Comparison of ENCODE assay signal across 8 cellular contexts in the genomic region with DNA sequence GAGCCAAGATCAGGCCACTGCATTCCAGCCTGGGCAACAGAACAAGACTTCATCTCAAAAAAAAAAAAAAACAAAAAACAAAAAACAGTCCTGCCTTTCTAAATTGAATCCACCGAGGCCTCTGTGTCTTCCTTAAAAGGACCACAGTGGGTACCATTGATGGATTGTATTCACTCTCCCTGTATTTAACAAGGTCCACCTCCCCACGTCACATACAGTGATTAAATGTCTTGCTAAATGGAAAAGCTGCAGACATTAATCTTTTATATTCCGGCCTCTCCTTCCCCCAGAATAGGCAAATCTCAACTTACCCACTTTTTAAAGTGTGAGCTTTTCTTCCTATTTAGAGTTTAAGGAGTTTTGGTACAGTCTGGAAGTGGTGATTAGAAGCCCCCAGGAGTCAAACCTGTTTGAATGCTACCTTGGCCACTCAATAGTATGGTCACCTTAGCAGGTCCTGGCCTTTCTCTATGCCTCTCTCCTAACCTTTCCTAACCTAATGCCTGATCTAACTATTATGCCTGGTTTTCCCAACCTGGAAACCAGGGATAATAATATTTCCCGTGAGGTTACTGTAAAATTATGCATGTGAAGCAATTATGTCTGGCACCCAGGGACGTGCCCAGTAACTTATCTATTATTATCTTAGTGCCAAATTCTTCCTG. TPM values are rescaled to one million over a fixed set of nuclear protein-coding genes. Genes with fewer than 3 reads are reported as not detected.
A peak's percentile ranks its signal among the peaks of the same experiment; 100 is the strongest.
DNase-seq lines count a peak whose midpoint lies in the region; ATAC-seq and TF ChIP-seq lines count a peak whose summit lies in the region.

No MANE protein-coding gene starts in this region.

- no peak overlapping the region for H3K18ac ChIP-seq in H9 (ENCODE audit: insufficient read length, low read depth, low read length)

- H3K36me3 ChIP-seq in heart right ventricle = peaks cover 0 to 19% (median 0%) of the 10 kb centered on the region in 9 donors
- peaks cover 0 to 2% of the 10 kb centered on the region in 2 donors for H3K36me3 ChIP-seq in mucosa of rectum (ENCODE audit: control insufficient read depth in 2 of 2, insufficient read depth in 2 of 2, low read length in 2 of 2)
- peaks cover 0 to 4% of the 10 kb centered on the region in 2 donors for H3K36me3 ChIP-seq in vagina

- H3K4me1 ChIP-seq in heart right ventricle = peaks cover 2 to 72% (median 65%) of the 10 kb centered on the region in 9 donors
- H3K4me1 ChIP-seq in mucosa of rectum (ENCODE audit: control insufficient read depth in 2 of 2, insufficient read depth in 2 of 2, low read length in 2 of 2) = peaks cover 28 to 41% of the 10 kb centered on the region in 2 donors
- H3K4me1 ChIP-seq in vagina = peaks cover 69% of the 10 kb centered on the region
- no peaks in the 10 kb centered on the region for H3K4me1 ChIP-seq in H9 (ENCODE audit: insufficient read depth, low read length)

- TF ChIP-seq CTCF in heart right ventricle (IDR thresholded peaks at IDR 0.05) = no peak
- TF ChIP-seq CTCF in MCF 10A (IDR thresholded peaks at IDR 0.05; ENCODE audit: unreplicated experiment) = no peak
- no peak for TF ChIP-seq CTCF in vagina (IDR thresholded peaks at IDR 0.05)
- no peak for TF ChIP-seq CTCF in H9 (conservative IDR thresholded peaks at IDR 0.05)

- H3K4me3 Mint-ChIP-seq in MCF 10A (ENCODE audit: unreplicated experiment) (peak overlapping the region; percentile 89), H9 (no peak overlapping the region; a peak in 1 of 5 replicates)

- H3K56ac ChIP-seq in H9 (ENCODE audit: insufficient read length, low read depth, low read length) = no peak overlapping the region

- no peak overlapping the region for H2AK5ac ChIP-seq in H9 (ENCODE audit: insufficient read length, low read length)

- no peak overlapping the region for H4K5ac ChIP-seq in H9 (ENCODE audit: insufficient read length, low read depth, low read length)

- CTCF ChIA-PET in MCF 10A (lab: Yijun Ruan, JAX) = interaction anchor here (0.7 to 1.8 kb wide), 11 partner anchors 8 to 338 kb away, joined by 3 to 6 read pairs (median 4); no protein-coding TSS in a partner anchor

- H3K23me2 ChIP-seq in H9 (ENCODE audit: insufficient read length, low read depth, low read length, poor library complexity, severe bottlenecking) = no peaks in the 10 kb centered on the region

- H3K4me1 Mint-ChIP-seq in MCF 10A (ENCODE audit: insufficient read depth, unreplicated experiment) (peaks cover 14% of the 10 kb centered on the region), H9 (peaks cover 39 to 41% of the 10 kb centered on the region in 2 experiments)

- H3K9me3 Mint-ChIP-seq in MCF 10A (ENCODE audit: unreplicated experiment) = no peaks in the 10 kb centered on the region
- H3K9me3 Mint-ChIP-seq in H9 = peaks cover 19 to 22% of the 10 kb centered on the region in 2 experiments

- no peak overlapping the region for H2BK12ac ChIP-seq in H9 (ENCODE audit: insufficient read length, low read depth, low read length)

- no peak for TF ChIP-seq POLR2A in vagina (IDR thresholded peaks at IDR 0.05)

- WGBS in heart right ventricle, 2 donors = 10 to 16% methylated on average over 5 of the region's 5 CpGs
- WGBS in H9 (ENCODE audit: extremely low coverage, insufficient read length, low lambda C conversion rate) = no CpG with 5 or more reads among the region's 5 CpGs

- H2BK20ac ChIP-seq in H9 (ENCODE audit: low read depth, low read length, poor library complexity, severe bottlenecking) = no peak overlapping the region

- no peak overlapping the region for H2BK15ac ChIP-seq in H9 (ENCODE audit: low read depth, low read length)

- peak overlapping the region; percentile 90 for H3K27ac Mint-ChIP-seq in MCF 10A (ENCODE audit: low read depth, unreplicated experiment)
- 0 out of 7 replicates have a peak overlapping the region, but pooled peaks of 1 of the 3 experiments have one; percentile 68 for H3K27ac Mint-ChIP-seq in H9

- POLR2A ChIA-PET in MCF 10A (lab: Yijun Ruan, JAX) = interaction anchor here (0.6 to 9.7 kb wide), 25 partner anchors 9 to 157 kb away, joined by 3 to 198 read pairs (median 6); a partner anchor contains a TSS

- ATAC-seq in heart right ventricle (no peak), left cardiac atrium (no peak), GM21786 (IDR thresholded peaks at IDR 0.05; ENCODE audit: unreplicated experiment) (no peak)

- no peak overlapping the region for H3K14ac ChIP-seq in H9 (ENCODE audit: insufficient read depth, low read length)

- no peak overlapping the region for H2BK120ac ChIP-seq in H9 (ENCODE audit: low read depth, low read length, poor library complexity, severe bottlenecking)

- no peak overlapping the region for H3K4me2 ChIP-seq in H9 (ENCODE audit: insufficient read depth, insufficient read length, low read length)

- H3K79me1 ChIP-seq in H9 (ENCODE audit: insufficient read depth, low read depth, low read length, poor library complexity, severe bottlenecking) = no peaks in the 10 kb centered on the region

- no peaks in the 10 kb centered on the region for H3K27me3 ChIP-seq in heart right ventricle
- no peaks in the 10 kb centered on the region for H3K27me3 ChIP-seq in mucosa of rectum (ENCODE audit: control insufficient read depth in 2 of 2, insufficient read depth in 2 of 2, low read length in 2 of 2)
- H3K27me3 ChIP-seq in vagina = no peaks in the 10 kb centered on the region
- H3K27me3 ChIP-seq in H9 (ENCODE audit: insufficient read depth, low read length) = no peaks in the 10 kb centered on the region

- no peak overlapping the region for H2AFZ ChIP-seq in H9 (ENCODE audit: low read length)

- DNase-seq in heart right ventricle (no peak), left cardiac atrium (no peak), MCF 10A (ENCODE audit: unreplicated experiment) (no peak), vagina (ENCODE audit: extremely low spot score in 2 of 2) (no peak), GM19238 (ENCODE audit: insufficient read length, low spot score) (no peak), H9 (no peak)

- H3K36me3 Mint-ChIP-seq in MCF 10A (ENCODE audit: insufficient read depth, unreplicated experiment) = peaks cover 25% of the 10 kb centered on the region
- H3K36me3 Mint-ChIP-seq in H9 (ENCODE audit: insufficient read depth in 1 of 3, low read depth in 3 of 3) = peaks cover 16 to 24% (median 21%) of the 10 kb centered on the region in 3 experiments

- H3K9ac ChIP-seq in mucosa of rectum (ENCODE audit: low read depth in 1 of 2, low read length in 2 of 2) (peak overlapping the region; percentile 73 to 100), H9 (ENCODE audit: extremely low read depth, insufficient read length, low read length) (no peak overlapping the region)

- no peak overlapping the region for H3T11ph ChIP-seq in H9 (ENCODE audit: low read length)

- H3K27ac ChIP-seq in heart right ventricle (peak overlapping the region in 9 of 10 donors; percentile 19 to 100 (median 100)), mucosa of rectum (ENCODE audit: low read depth in 2 of 2, low read length in 2 of 2) (peak overlapping the region; percentile 54 to 100), vagina (peak overlapping the region; percentile 100), H9 (ENCODE audit: insufficient read length, low read depth, low read length) (no peak overlapping the region)

- H3K4me3 ChIP-seq in heart right ventricle = peak overlapping the region in 9 of 10 donors; percentile 81 to 97 (median 95)
- peak overlapping the region; percentile 89 to 90 for H3K4me3 ChIP-seq in mucosa of rectum (ENCODE audit: low read length in 2 of 2)
- H3K4me3 ChIP-seq in vagina = peak overlapping the region; percentile 74 to 97

- peaks cover 40% of the 10 kb centered on the region; the same call in 1 of the 2 replicates for H3K79me2 ChIP-seq in H9 (ENCODE audit: insufficient read depth, low read length)

- H3K9me3 ChIP-seq in heart right ventricle (peaks cover 0 to 5% (median 0%) of the 10 kb centered on the region in 11 donors), mucosa of rectum (ENCODE audit: control insufficient read depth in 2 of 2, low read length in 2 of 2) (no peaks in the 10 kb centered on the region), vagina (no peaks in the 10 kb centered on the region), H9 (ENCODE audit: control insufficient read depth, low read depth, low read length) (peaks cover 5% of the 10 kb centered on the region)

- no peak overlapping the region for H3K23ac ChIP-seq in H9 (ENCODE audit: insufficient read length, low read depth, low read length)

- intact Hi-C loops in heart right ventricle (cut with DNase I) (loop anchor here in 7 of 10 donors (5.0 to 10.0 kb wide), 6 partner anchors 49 to 134 kb away; a partner anchor contains a TSS), left cardiac atrium (cut with DNase I) (loop anchor here (5.0 to 10.0 kb wide), 2 partner anchors 46 to 94 kb away; a partner anchor contains a TSS), MCF 10A (cut with micrococcal nuclease) (no loop called here), vagina (cut with DNase I) (loop anchor here (5.0 kb wide), 2 partner anchors 71 to 94 kb away; no protein-coding TSS in a partner anchor)

- no peak overlapping the region for H2BK5ac ChIP-seq in H9 (ENCODE audit: insufficient read length, low read length)

- H4K8ac ChIP-seq in H9 (replicated peaks; ENCODE audit: insufficient read length, low read depth, low read length) = no peak overlapping the region

- no TSS peak for BruUV-seq in MCF 10A (replicated peaks; lab: Mats Ljungman, UMichigan)

- no peaks in the 10 kb centered on the region for H4K20me1 ChIP-seq in H9 (ENCODE audit: control insufficient read depth, insufficient read depth, insufficient read length)

- no peak overlapping the region for H4K91ac ChIP-seq in H9 (ENCODE audit: insufficient read length, low read depth, low read length)

- H3K27me3 Mint-ChIP-seq in MCF 10A (ENCODE audit: insufficient read depth, unreplicated experiment) = no peaks in the 10 kb centered on the region
- no peaks in the 10 kb centered on the region for H3K27me3 Mint-ChIP-seq in H9 (ENCODE audit: low read depth)

- no peak overlapping the region for H3K4ac ChIP-seq in H9 (ENCODE audit: low read depth, low read length)

RNA-seq across cellular contexts. Expression of a gene that starts 3.3 kb away (rescaled TPM):
- total RNA-seq in heart right ventricle = 10 to 100 TPM; 39.0 to 67.9 (median 57.6) TPM
- polyA plus RNA-seq in heart right ventricle = 10 to 100 TPM; 26.4 to 28.8 TPM
- total RNA-seq in left cardiac atrium = 10 to 100 TPM; 68.4 to 69.0 TPM
- total RNA-seq in MCF 10A (2022) = 135 and 180 TPM in 2 replicates
- 147 TPM for total RNA-seq in vagina
- total RNA-seq in H9 (2021) = 40.6 and 42.5 TPM in 2 replicates

RNA-seq across cellular contexts. Expression of a gene that starts 48.7 kb away (rescaled TPM):
- total RNA-seq in heart right ventricle (10 to 100 TPM; 63.7 to 93.8 (median 77.6) TPM), left cardiac atrium (100 to 1,000 TPM in 1 of 2 donors, 10 to 100 TPM in 1; 81.3 to 117 TPM), MCF 10A (2022) (142 and 179 TPM in 2 replicates), vagina (77.8 TPM), H9 (2021) (405 and 419 TPM in 2 replicates)
- 10 to 100 TPM; 78.3 to 93.7 TPM for polyA plus RNA-seq in heart right ventricle
